In genomic region chr2:113234721-113235346, GRCh38 we compare ENCODE assay signal across 8 cellular contexts. TPM values are rescaled to one million over a fixed set of nuclear protein-coding genes. Genes with fewer than 3 reads are reported as not detected.
DNase-seq lines count a peak whose midpoint lies in the region; ATAC-seq, FAIRE-seq and TF ChIP-seq lines count a peak whose summit lies in the region.

No MANE protein-coding gene starts in this region.

- H3K27me3 ChIP-seq in right lobe of liver (no peaks in the 10 kb centered on the region), HepG2 (ENCODE audit: control insufficient read depth in 1 of 2, insufficient read depth in 2 of 2, low read length in 2 of 2) (0 out of 5 replicates have a peak, but pooled peaks cover 0 to 3% of the 10 kb centered on the region in 2 experiments), lung (ENCODE audit: control insufficient read depth, insufficient read depth) (no peaks in the 10 kb centered on the region)

- TF ChIP-seq CTCF in right lobe of liver (IDR thresholded peaks at IDR 0.05) (no peak), HepG2 (CRISPR knock-in tag; IDR thresholded peaks at IDR 0.05) (no peak), lung (IDR thresholded peaks at IDR 0.05; ENCODE audit: control extremely low read depth, extremely low read depth) (no peak)

- peak overlapping the region in 1 of 2 donors; percentile 85 for H3K27ac Mint-ChIP-seq in activated naive CD4-positive, alpha-beta T cell treated with anti-CD3 and anti-CD28 coated beads, Interleukin-2, amount 50 U/mL, for 72 hours

- no peak overlapping the region for H3K4me2 ChIP-seq in HepG2 (ENCODE audit: low read depth, low read length)

- no peaks in the 10 kb centered on the region for H3K36me3 ChIP-seq in right lobe of liver
- H3K36me3 ChIP-seq in HepG2 (replicated peaks in 1 of 2; ENCODE audit: control insufficient read depth in 1 of 2, insufficient read depth in 2 of 2, low read length in 2 of 2): no peaks in the 10 kb centered on the region
- H3K36me3 ChIP-seq in lung (ENCODE audit: control insufficient read depth in 2 of 2, insufficient read depth in 2 of 2, low read length in 2 of 2): peaks cover 0 to 5% of the 10 kb centered on the region in 2 donors

- no peak for DNase-seq in right lobe of liver
- no peak for DNase-seq in HepG2 (ENCODE audit: low spot score)
- no peak for DNase-seq in activated naive CD4-positive, alpha-beta T cell treated with anti-CD3 and anti-CD28 coated beads, Interleukin-2, amount 50 U/mL, for 72 hours (ENCODE audit: low spot score in 2 of 2)
- no peak for DNase-seq in lung (ENCODE audit: low spot score)
- no peak for DNase-seq in frontal cortex (ENCODE audit: low spot score in 2 of 2)
- no peak for DNase-seq in AG08395 (ENCODE audit: low spot score)
- DNase-seq in CD1c-positive myeloid dendritic cell (ENCODE audit: extremely low spot score): no peak
- DNase-seq in LoVo (ENCODE audit: low spot score): no peak

- H3K9me3 Mint-ChIP-seq in activated naive CD4-positive, alpha-beta T cell treated with anti-CD3 and anti-CD28 coated beads, Interleukin-2, amount 50 U/mL, for 72 hours: no peaks in the 10 kb centered on the region

- no peak for ATAC-seq in right lobe of liver
- ATAC-seq in HepG2: no peak
- ATAC-seq in activated naive CD4-positive, alpha-beta T cell treated with anti-CD3 and anti-CD28 coated beads, Interleukin-2, amount 50 U/mL, for 72 hours: peak; percentile 5 to 44
- no peak for ATAC-seq in lung (ENCODE audit: insufficient read depth, low FRiP score)

- no peak for TF ChIP-seq POLR2A in right lobe of liver (IDR thresholded peaks at IDR 0.05)
- TF ChIP-seq POLR2A in HepG2 (IDR thresholded peaks at IDR 0.05; ENCODE audit: insufficient read depth in 1 of 2, low read depth in 2 of 2, low read length in 2 of 2): no peak

- no peak for FAIRE-seq in HepG2 (lab: Jason Lieb, UNC)
- no peak for FAIRE-seq in frontal cortex (lab: Jason Lieb, UNC)

- POLR2A ChIA-PET in HepG2 (lab: Yijun Ruan, JAX): interaction anchor here (0.6 to 2.6 kb wide), 6 partner anchors 11 to 53 kb away, joined by 3 to 19 read pairs (median 4); no protein-coding TSS in a partner anchor

- intact Hi-C loops in right lobe of liver (cut with DNase I): no loop called here
- intact Hi-C loops in HepG2 (cut with micrococcal nuclease; ENCODE audit: unreplicated experiment): no loop called here

- H3K27ac ChIP-seq in right lobe of liver (no peak overlapping the region), HepG2 (ENCODE audit: extremely low read length, insufficient read depth, low read length) (no peak overlapping the region), lung (ENCODE audit: low read depth in 1 of 2, low read length in 1 of 2) (peak overlapping the region in 1 of 2 donors; percentile 96)

- no peak overlapping the region for H3K9ac ChIP-seq in HepG2 (ENCODE audit: insufficient read depth, low read depth, low read length)

- H3K79me2 ChIP-seq in HepG2 (ENCODE audit: insufficient read depth, low read length): no peaks in the 10 kb centered on the region

- H4K20me1 ChIP-seq in HepG2 (ENCODE audit: insufficient read depth, low read length): no peaks in the 10 kb centered on the region

- no TSS peak for BruUV-seq in HepG2 (replicated peaks; lab: Mats Ljungman, UMichigan)

- TF ChIP-seq EP300 in HepG2 (IDR thresholded peaks at IDR 0.05; ENCODE audit: low read depth in 2 of 2, low read length in 2 of 2): no peak
- no peak for TF ChIP-seq EP300 in HepG2 (CRISPR knock-in tag; IDR thresholded peaks at IDR 0.05; ENCODE audit: borderline replicate concordance)

- no peak for TF ChIP-seq RAD21 in HepG2 (CRISPR knock-in tag; IDR thresholded peaks at IDR 0.05)

- H3K4me1 ChIP-seq in right lobe of liver (peaks cover 0 to 12% (median 0%) of the 10 kb centered on the region in 4 donors), HepG2 (ENCODE audit: insufficient read depth, low read length) (peaks cover 57% of the 10 kb centered on the region), lung (ENCODE audit: control insufficient read depth in 2 of 2, insufficient read depth in 2 of 2, low read length in 2 of 2) (peaks cover 0 to 14% of the 10 kb centered on the region in 2 donors)

- CTCF ChIA-PET in HepG2 (lab: Yijun Ruan, JAX; ENCODE audit: low intra/inter-chr PET ratio, low total read pairs): interaction anchor here (0.7 kb wide), 1 partner anchor 12 kb away, joined by 3 read pairs; no protein-coding TSS in a partner anchor

- in situ Hi-C loops in HepG2 (cut with HindIII; ENCODE audit: extremely low pct_ligation_motif_present, low pct_unique_long_range_greater_than_20kb): no loop called here

- WGBS in right lobe of liver (ENCODE audit: insufficient coverage, low coverage, low lambda C conversion rate, missing lambda C conversion rate): 73% methylated on average over 9 of the region's 16 CpGs
- 82% methylated on average over 16 of the region's 16 CpGs for WGBS in HepG2 (ENCODE audit: low lambda C conversion rate)
- 64 to 96% methylated on average over 16 of the region's 16 CpGs for WGBS in lung, 2 donors

- H2AFZ ChIP-seq in HepG2 (ENCODE audit: low read length): no peak overlapping the region

- H3K4me3 ChIP-seq in right lobe of liver (peak overlapping the region in 2 of 3 donors; percentile 48 to 60), HepG2 (replicated peaks in 1 of 3; ENCODE audit: insufficient read depth in 1 of 3, low read depth in 2 of 3, low read length in 3 of 3) (no peak overlapping the region), lung (peak overlapping the region; percentile 36)

- H3K9me3 ChIP-seq in right lobe of liver (no peaks in the 10 kb centered on the region), HepG2 (ENCODE audit: low read length) (no peaks in the 10 kb centered on the region), lung (ENCODE audit: control insufficient read depth in 2 of 2, insufficient read depth in 1 of 2, low read length in 1 of 2) (no peaks in the 10 kb centered on the region)

- no peaks in the 10 kb centered on the region for H3K36me3 Mint-ChIP-seq in activated naive CD4-positive, alpha-beta T cell treated with anti-CD3 and anti-CD28 coated beads, Interleukin-2, amount 50 U/mL, for 72 hours

TF ChIP-seq in HepG2, 621 proteins besides CTCF, POLR2A, EP300 and RAD21:
- TF ChIP-seq RFX1 (IDR thresholded peaks at IDR 0.05): no peak
- no peak for TF ChIP-seq TFAP4 (IDR thresholded peaks at IDR 0.05; ENCODE audit: borderline replicate concordance, low read depth)
- TF ChIP-seq RARA (CRISPR knock-in tag; IDR thresholded peaks at IDR 0.05): no peak
- TF ChIP-seq, protein P1, sequence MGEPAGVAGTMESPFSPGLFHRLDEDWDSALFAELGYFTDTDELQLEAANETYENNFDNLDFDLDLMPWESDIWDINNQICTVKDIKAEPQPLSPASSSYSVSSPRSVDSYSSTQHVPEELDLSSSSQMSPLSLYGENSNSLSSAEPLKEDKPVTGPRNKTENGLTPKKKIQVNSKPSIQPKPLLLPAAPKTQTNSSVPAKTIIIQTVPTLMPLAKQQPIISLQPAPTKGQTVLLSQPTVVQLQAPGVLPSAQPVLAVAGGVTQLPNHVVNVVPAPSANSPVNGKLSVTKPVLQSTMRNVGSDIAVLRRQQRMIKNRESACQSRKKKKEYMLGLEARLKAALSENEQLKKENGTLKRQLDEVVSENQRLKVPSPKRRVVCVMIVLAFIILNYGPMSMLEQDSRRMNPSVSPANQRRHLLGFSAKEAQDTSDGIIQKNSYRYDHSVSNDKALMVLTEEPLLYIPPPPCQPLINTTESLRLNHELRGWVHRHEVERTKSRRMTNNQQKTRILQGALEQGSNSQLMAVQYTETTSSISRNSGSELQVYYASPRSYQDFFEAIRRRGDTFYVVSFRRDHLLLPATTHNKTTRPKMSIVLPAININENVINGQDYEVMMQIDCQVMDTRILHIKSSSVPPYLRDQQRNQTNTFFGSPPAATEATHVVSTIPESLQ (CRISPR knock-in tag; conservative IDR thresholded peaks at IDR 0.05): no peak
- no peak for TF ChIP-seq ZNF274 (CRISPR knock-in tag; IDR thresholded peaks at IDR 0.05)

RNA-seq across cellular contexts. Expression of gene PAX8, which starts 43.9 kb away (rescaled TPM):
- 1 to 10 TPM in 2 of 6 experiments, under 1 TPM in 4; 0.27 to 1.9 (median 0.86) TPM for total RNA-seq in right lobe of liver
- 1.3 and 1.5 TPM in 2 replicates for total RNA-seq in HepG2 (2016; rRNA removed; fragmentation: Illumina TruSeq; extraction: Trizol)
- 0.79 and 0.91 TPM in 2 replicates for total RNA-seq in HepG2 (2016; cell fraction: cytosol; rRNA removed; fragmentation: Illumina TruSeq; extraction: Trizol; ENCODE audit: low read depth)
- 1.4 and 1.5 TPM in 2 replicates for total RNA-seq in HepG2 (2016; cell fraction: insoluble cytoplasmic fraction; rRNA removed; fragmentation: Illumina TruSeq; extraction: Trizol)
- 1.9 and 2.0 TPM in 2 replicates for total RNA-seq in HepG2 (2016; cell fraction: membrane; rRNA removed; fragmentation: Illumina TruSeq; extraction: Trizol)
- total RNA-seq in HepG2 (2016; cell fraction: nucleus; rRNA removed; fragmentation: Illumina TruSeq; extraction: Trizol): 0.88 and 0.90 TPM in 2 replicates
- polyA plus RNA-seq in HepG2 (2011; rRNA removed): 8.1 and 8.8 TPM in 2 replicates
- polyA plus RNA-seq in HepG2 (2011; cell fraction: cytosol; rRNA removed): 3.2 and 4.3 TPM in 2 replicates
- polyA plus RNA-seq in HepG2 (2011; cell fraction: nucleus; rRNA removed): 2.5 and 2.8 TPM in 2 replicates
- polyA plus RNA-seq in HepG2 (2012): 5.3 and 8.3 TPM in 2 replicates
- polyA plus RNA-seq in HepG2 (2016; cell fraction: cytosol; fragmentation: Illumina TruSeq; extraction: Trizol; ENCODE audit: low read depth): 1.0 and 1.2 TPM in 2 replicates
- 3.8 and 4.0 TPM in 2 replicates for polyA plus RNA-seq in HepG2 (2016; cell fraction: insoluble cytoplasmic fraction; fragmentation: Illumina TruSeq; extraction: Trizol; ENCODE audit: low read depth)
- polyA plus RNA-seq in HepG2 (2016; cell fraction: membrane; fragmentation: Illumina TruSeq; extraction: Trizol; ENCODE audit: low read depth): 2.8 TPM in 2 replicates
- 2.5 and 3.1 TPM in 2 replicates for polyA plus RNA-seq in HepG2 (2016; cell fraction: nucleus; fragmentation: Illumina TruSeq; extraction: Trizol; ENCODE audit: insufficient read depth, low read depth)
- 1.1 and 5.5 TPM in 2 replicates for polyA minus RNA-seq in HepG2 (2011; rRNA and poly(A)+ RNA removed; ENCODE audit: low replicate concordance)
- polyA minus RNA-seq in HepG2 (2011; cell fraction: cytosol; rRNA and poly(A)+ RNA removed): 2.4 and 3.0 TPM in 2 replicates
- polyA minus RNA-seq in HepG2 (2011; cell fraction: nucleus; rRNA and poly(A)+ RNA removed): 3.7 and 3.9 TPM in 2 replicates
- total RNA-seq in activated naive CD4-positive, alpha-beta T cell treated with anti-CD3 and anti-CD28 coated beads, Interleukin-2, amount 50 U/mL, for 72 hours: 1 to 10 TPM in 1 of 2 donors, under 1 TPM in 1; 0.35 to 1.3 TPM
- 1 to 10 TPM in 1 of 2 donors, under 1 TPM in 1; 0.28 to 5.9 TPM for total RNA-seq in lung
- 1 to 10 TPM in 1 of 2 donors, under 1 TPM in 1; 0.89 to 3.8 TPM for polyA plus RNA-seq in lung
- under 0.01 TPM for total RNA-seq in frontal cortex

Comparison
In these comparisons a context has a peak if more than half of its experiments do, and no peak if none do; other contexts are left out.
1. H3K4me3 ChIP-seq: peak in right lobe of liver (2 of 3) and lung (single experiment); none in HepG2 (0 of 3).
2. ATAC-seq: peak in activated naive CD4-positive, alpha-beta T cell treated with anti-CD3 and anti-CD28 coated beads, Interleukin-2, amount 50 U/mL, for 72 hours (2 of 2); none in right lobe of liver (0 of 4), HepG2 (single experiment) and lung (single experiment).